Comparison of ENCODE assay signal across 15 cellular contexts in genomic region chr13:99316657-99317244, GRCh38. TPM values are rescaled to one million over a fixed set of nuclear protein-coding genes. Genes with fewer than 3 reads are reported as not detected.
DNase-seq lines count a peak whose midpoint lies in the region; ATAC-seq, FAIRE-seq and TF ChIP-seq lines count a peak whose summit lies in the region.
"Had no signal": no experiment of that assay in that cellular context is flagged by ENCODE, and none has a peak within 500 bp of the region (broad histone marks: within the 10 kb centered on the region; RNA-seq: fewer than 3 reads in every experiment).

No MANE protein-coding gene starts in this region.

- 0 out of 20 replicates have a peak overlapping the region, but pooled peaks of 1 of the 10 experiments have one; percentile 1 for H3K4me3 ChIP-seq in BLaER1 treated with 17β-estradiol and CSF1 and Interleukin-3, amounts not matched to agents 10 nM and 100 nM
- H3K4me3 ChIP-seq: ascending aorta, esophagus squamous epithelium had no signal

- FAIRE-seq in frontal cortex (lab: Jason Lieb, UNC) = no peak
- FAIRE-seq: GM12891, urothelium cell line had no signal

- peak overlapping the region; percentile 23 for H3K27ac Mint-ChIP-seq in chondrocyte (ENCODE audit: unreplicated experiment)
- H3K27ac Mint-ChIP-seq: nephron had no signal

- no peak for TF ChIP-seq CTCF in chondrocyte (IDR thresholded peaks at IDR 0.05)

- H3K9me3 Mint-ChIP-seq in chondrocyte (ENCODE audit: low read depth) = no peaks in the 10 kb centered on the region
- H3K9me3 Mint-ChIP-seq: nephron had no signal

- peak overlapping the region in 9 of 11 experiments; percentile 31 to 98 (median 93); a peak in 18 of 22 replicates for H3K27ac ChIP-seq in BLaER1 treated with 17β-estradiol and CSF1 and Interleukin-3, amounts not matched to agents 10 nM and 100 nM
- H3K27ac ChIP-seq: ascending aorta, esophagus squamous epithelium had no signal

- H3K36me3 Mint-ChIP-seq in chondrocyte (ENCODE audit: low read depth) = peaks cover 2% of the 10 kb centered on the region

- no peak for ATAC-seq in HG03457 (IDR thresholded peaks at IDR 0.05; ENCODE audit: unreplicated experiment)

- H3K27me3 ChIP-seq in BLaER1 treated with 17β-estradiol and CSF1 and Interleukin-3, amounts not matched to agents 10 nM and 100 nM = no peaks in the 10 kb centered on the region
- H3K27me3 ChIP-seq: ascending aorta, esophagus squamous epithelium had no signal

- H3K4me1 Mint-ChIP-seq in chondrocyte (ENCODE audit: low read depth) = peaks cover 53% of the 10 kb centered on the region

- H3K9me3 ChIP-seq in BLaER1 treated with 17β-estradiol and CSF1 and Interleukin-3, amounts not matched to agents 10 nM and 100 nM (replicated peaks in 1 of 11) = peaks cover 0 to 6% (median 0%) of the 10 kb centered on the region in 11 experiments; a peak in 2 of 22 replicates
- H3K9me3 ChIP-seq: ascending aorta, esophagus squamous epithelium had no signal

- H3K9ac ChIP-seq in BLaER1 treated with 17β-estradiol and CSF1 and Interleukin-3, amounts not matched to agents 10 nM and 100 nM = peak overlapping the region in 3 of 11 experiments; percentile 7 to 38 (median 14); a peak in 6 of 22 replicates

- DNase-seq in DMS53 (lab: John Stamatoyannopoulos, UW) (peak; percentile 79), NCI-H510A (lab: John Stamatoyannopoulos, UW) (peak; percentile 35), chondrocyte (ENCODE audit: low spot score) (no peak), SIG-M5 (lab: John Stamatoyannopoulos, UW) (no peak), frontal cortex (ENCODE audit: low spot score in 2 of 2) (no peak), NCI-H1436 (lab: John Stamatoyannopoulos, UW) (no peak)
- DNase-seq: Calu3, esophagus squamous epithelium had no signal

- peak overlapping the region in 7 of 11 experiments; percentile 29 to 87 (median 80); a peak in 13 of 22 replicates for H3K4me2 ChIP-seq in BLaER1 treated with 17β-estradiol and CSF1 and Interleukin-3, amounts not matched to agents 10 nM and 100 nM

- peaks cover 0 to 8% (median 0%) of the 10 kb centered on the region in 11 experiments; a peak in 2 of 22 replicates for H4K20me1 ChIP-seq in BLaER1 treated with 17β-estradiol and CSF1 and Interleukin-3, amounts not matched to agents 10 nM and 100 nM

- peaks cover 21 to 99% (median 85%) of the 10 kb centered on the region in 10 experiments for H3K4me1 ChIP-seq in BLaER1 treated with 17β-estradiol and CSF1 and Interleukin-3, amounts not matched to agents 10 nM and 100 nM

- peaks cover 34 to 69% (median 50%) of the 10 kb centered on the region in 11 experiments for H3K36me3 ChIP-seq in BLaER1 treated with 17β-estradiol and CSF1 and Interleukin-3, amounts not matched to agents 10 nM and 100 nM
- H3K36me3 ChIP-seq: ascending aorta had no signal

- no peak overlapping the region for H3K4me3 Mint-ChIP-seq in chondrocyte (ENCODE audit: unreplicated experiment)
- H3K4me3 Mint-ChIP-seq: nephron had no signal

- no peaks in the 10 kb centered on the region for H3K27me3 Mint-ChIP-seq in chondrocyte (ENCODE audit: low read depth)

RNA-seq across cellular contexts. Expression of gene GPR183, which starts 9.6 kb away (rescaled TPM):
- 0.63 to 5.7 TPM (median 5.7 TPM) in 3 replicates for total RNA-seq in chondrocyte
- total RNA-seq in frontal cortex = 0.82 TPM
- total RNA-seq: Calu3 had no signal

RNA-seq across cellular contexts. Expression of gene GPR18, which starts 58.6 kb away (rescaled TPM):
- not detected in 3 replicates for total RNA-seq in chondrocyte
- total RNA-seq in frontal cortex = not detected
- total RNA-seq: ascending aorta, Calu3, NCI-H460 had no signal

Comparison
In these comparisons a context has a peak if more than half of its experiments do, and no peak if none do; other contexts are left out.
1. DNase-seq: peak in DMS53 (single experiment) and NCI-H510A (single experiment); none in chondrocyte (single experiment), SIG-M5 (single experiment), frontal cortex (0 of 2) and NCI-H1436 (single experiment).